In genomic region chr6:144624246-144624645, GRCh38 we compare ENCODE assay signal across 1 cellular context.
TF ChIP-seq lines count a peak whose summit lies in the region.

No MANE protein-coding gene starts in this region.

TF ChIP-seq in HepG2, 621 proteins besides CTCF, POLR2A, EP300 and RAD21 (continued from another document):
- TF ChIP-seq ZNF142 (CRISPR knock-in tag; IDR thresholded peaks at IDR 0.05) (no peak), ZNF264 (CRISPR knock-in tag; IDR thresholded peaks at IDR 0.05) (no peak), TCF7 (IDR thresholded peaks at IDR 0.05; ENCODE audit: low read depth) (no peak), XBP1 (CRISPR knock-in tag; IDR thresholded peaks at IDR 0.05) (no peak), MTA1 (CRISPR knock-in tag; IDR thresholded peaks at IDR 0.05; ENCODE audit: borderline replicate concordance) (no peak), HMG20B (CRISPR knock-in tag; conservative IDR thresholded peaks at IDR 0.05) (no peak), NBN (conservative IDR thresholded peaks at IDR 0.05) (no peak), KLF16 (CRISPR knock-in tag; IDR thresholded peaks at IDR 0.05) (no peak), ZNF430 (CRISPR knock-in tag; IDR thresholded peaks at IDR 0.05) (no peak), PHB2 (IDR thresholded peaks at IDR 0.05; ENCODE audit: partially characterized antibody) (no peak), HIVEP1 (CRISPR knock-in tag; IDR thresholded peaks at IDR 0.05) (no peak), STAT6 (CRISPR knock-in tag; IDR thresholded peaks at IDR 0.05; ENCODE audit: borderline replicate concordance) (no peak), MYC (CRISPR knock-in tag; IDR thresholded peaks at IDR 0.05; ENCODE audit: borderline replicate concordance) (no peak), HNF1A (IDR thresholded peaks at IDR 0.05; ENCODE audit: low read depth) (no peak), HNF1A (CRISPR knock-in tag; IDR thresholded peaks at IDR 0.05; ENCODE audit: borderline replicate concordance) (no peak), SIN3A (IDR thresholded peaks at IDR 0.05; ENCODE audit: borderline replicate concordance, low read depth, low read length) (no peak), ZNF749 (CRISPR knock-in tag; IDR thresholded peaks at IDR 0.05; ENCODE audit: borderline replicate concordance) (no peak), NFYB (CRISPR knock-in tag; IDR thresholded peaks at IDR 0.05) (no peak), BRCA1 (CRISPR knock-in tag; IDR thresholded peaks at IDR 0.05) (no peak)
